In genomic region chr5:137778772-137779564, GRCh38 we compare ENCODE assay signal across 9 cellular contexts. TPM values are rescaled to one million over a fixed set of nuclear protein-coding genes. Genes with fewer than 3 reads are reported as not detected.
DNase-seq lines count a peak whose midpoint lies in the region; ATAC-seq, FAIRE-seq and TF ChIP-seq lines count a peak whose summit lies in the region.
"Had no signal": no experiment of that assay in that cellular context is flagged by ENCODE, and none has a peak within 500 bp of the region (broad histone marks: within the 10 kb centered on the region; RNA-seq: fewer than 3 reads in every experiment).

No MANE protein-coding gene starts in this region.

- no peak overlapping the region for H3K4me3 Mint-ChIP-seq in stimulated activated naive CD8-positive, alpha-beta T cell treated with anti-CD3 and anti-CD28 coated beads, Interleukin-15, amount 100 ng/mL, for 72 hours

- H3K27ac Mint-ChIP-seq in stimulated activated naive CD8-positive, alpha-beta T cell treated with anti-CD3 and anti-CD28 coated beads, Interleukin-15, amount 100 ng/mL, for 72 hours, result no peak overlapping the region

- in situ Hi-C loops in Panc1 (cut with HindIII; ENCODE audit: low pct_unique_long_range_greater_than_20kb, low sequenced_read_pairs), result no loop called here

- no peaks in the 10 kb centered on the region for H3K27me3 ChIP-seq in H7 (ENCODE audit: control insufficient read depth, insufficient read depth, low read length)
- H3K27me3 ChIP-seq in Panc1 (ENCODE audit: control insufficient read depth, insufficient read depth, low read length), result peaks cover 3% of the 10 kb centered on the region; the same call in 1 of the 2 replicates
- H3K27me3 ChIP-seq in pancreas, result no peaks in the 10 kb centered on the region

- BruUV-seq in Panc1 (replicated peaks; lab: Mats Ljungman, UMichigan), result no TSS peak

- peak; percentile 78; the same call in 1 of the 2 replicates for TF ChIP-seq CTCF in Panc1 (IDR thresholded peaks at IDR 0.05)
- peak; percentile 79 for TF ChIP-seq CTCF in epithelial cell of proximal tubule (conservative IDR thresholded peaks at IDR 0.05; ENCODE audit: low read depth, low read length)
- peak; percentile 53 to 74 (median 63) for TF ChIP-seq CTCF in pancreas (IDR thresholded peaks at IDR 0.05)

- WGBS in pancreas, 2 donors, result 20 to 23% methylated on average over 2 of the region's 2 CpGs

- H3K4me1 Mint-ChIP-seq in stimulated activated naive CD8-positive, alpha-beta T cell treated with anti-CD3 and anti-CD28 coated beads, Interleukin-15, amount 100 ng/mL, for 72 hours, result no peaks in the 10 kb centered on the region

- FAIRE-seq in pancreas (lab: Jason Lieb, UNC), result peak; percentile 23

- CTCF ChIA-PET in Panc1 (lab: Charles Lee), result interaction anchor here (0.6 to 1.7 kb wide), 10 partner anchors 23 to 354 kb away, joined by 3 to 11 read pairs (median 3); no protein-coding TSS in a partner anchor

- peak; percentile 27 to 31 for DNase-seq in AML-193 (lab: John Stamatoyannopoulos, UW)
- peak; percentile 16 for DNase-seq in H7
- DNase-seq in Panc1 (ENCODE audit: low read depth, low spot score), result peak; percentile 27
- DNase-seq in epithelial cell of proximal tubule (ENCODE audit: low read depth), result no peak
- no peak for DNase-seq in pancreas
- no peak for DNase-seq in stimulated activated naive CD8-positive, alpha-beta T cell treated with anti-CD3 and anti-CD28 coated beads, Interleukin-15, amount 100 ng/mL, for 72 hours

- ATAC-seq in Panc1, result no peak; the same call in 1 of the 2 replicates
- ATAC-seq in pancreas, result peak in 3 of 4 donors; percentile 46 to 69 (median 68)
- ATAC-seq in stimulated activated naive CD8-positive, alpha-beta T cell treated with anti-CD3 and anti-CD28 coated beads, Interleukin-15, amount 100 ng/mL, for 72 hours, result no peak
- no peak for ATAC-seq in GM21526 (IDR thresholded peaks at IDR 0.05; ENCODE audit: low FRiP score, unreplicated experiment)
- no peak for ATAC-seq in GM18861 (IDR thresholded peaks at IDR 0.05; ENCODE audit: unreplicated experiment)

- H3K36me3 ChIP-seq in H7 (replicated peaks; ENCODE audit: control insufficient read depth, insufficient read depth, low read length) (no peaks in the 10 kb centered on the region), Panc1 (ENCODE audit: control insufficient read depth, insufficient read depth, low read length) (no peaks in the 10 kb centered on the region), pancreas (no peaks in the 10 kb centered on the region)

- intact Hi-C loops in Panc1 (cut with micrococcal nuclease; ENCODE audit: unreplicated experiment) (loop anchor here (1.0 kb wide), 1 partner anchor 43 kb away; no protein-coding TSS in a partner anchor), pancreas (cut with DNase I) (no loop called here)

- POLR2A ChIA-PET in Panc1 (lab: Charles Lee), result no interaction called here

- H3K27me3 Mint-ChIP-seq in stimulated activated naive CD8-positive, alpha-beta T cell treated with anti-CD3 and anti-CD28 coated beads, Interleukin-15, amount 100 ng/mL, for 72 hours, result no peaks in the 10 kb centered on the region

- H3K27ac ChIP-seq in Panc1 (ENCODE audit: low read length) (no peak overlapping the region), pancreas (no peak overlapping the region)
- H3K27ac ChIP-seq: HL-60 had no signal

- no peak overlapping the region for H3K4me3 ChIP-seq in H7 (ENCODE audit: insufficient read depth, low read depth, low read length)
- no peak overlapping the region for H3K4me3 ChIP-seq in Panc1 (ENCODE audit: low read depth in 2 of 2, low read length in 2 of 2)
- H3K4me3 ChIP-seq in epithelial cell of proximal tubule (ENCODE audit: low read depth, low read length), result no peak overlapping the region
- no peak overlapping the region for H3K4me3 ChIP-seq in pancreas

- H3K9me3 Mint-ChIP-seq in stimulated activated naive CD8-positive, alpha-beta T cell treated with anti-CD3 and anti-CD28 coated beads, Interleukin-15, amount 100 ng/mL, for 72 hours, result no peaks in the 10 kb centered on the region

- H3K9me3 ChIP-seq in Panc1 (ENCODE audit: control insufficient read depth, insufficient read depth, low read depth, low read length), result no peaks in the 10 kb centered on the region
- no peaks in the 10 kb centered on the region for H3K9me3 ChIP-seq in pancreas

- H3K4me1 ChIP-seq in Panc1 (ENCODE audit: control insufficient read depth, insufficient read depth, low read length) (no peaks in the 10 kb centered on the region), pancreas (no peaks in the 10 kb centered on the region)

RNA-seq across cellular contexts. Expression of gene HNRNPA0, which starts 24.8 kb away (rescaled TPM):
- 22.4 and 23.9 TPM in 2 replicates for total RNA-seq in H7 (2014; rRNA removed; shearing (Covaris generic))
- 33.3 TPM for total RNA-seq in Panc1 (2021; ENCODE audit: unreplicated experiment)
- 36.8 TPM for polyA plus RNA-seq in Panc1 (2012; ENCODE audit: insufficient read length)
- total RNA-seq in epithelial cell of proximal tubule, result 10.4 and 13.3 TPM in 2 replicates
- 10 to 100 TPM in 4 of 6 donors, 1 to 10 TPM in 2; 8.0 to 14.1 (median 12.2) TPM for total RNA-seq in pancreas
- polyA plus RNA-seq in pancreas, result 10 to 100 TPM in 1 of 2 donors, 1 to 10 TPM in 1; 9.7 to 13.8 TPM

RNA-seq across cellular contexts. Expression of gene KLHL3, which starts 43.1 kb away (rescaled TPM):
- 3.8 and 4.6 TPM in 2 replicates for total RNA-seq in H7 (2014; rRNA removed; shearing (Covaris generic))
- total RNA-seq in Panc1 (2021; ENCODE audit: unreplicated experiment) (1.9 TPM), epithelial cell of proximal tubule (1.1 and 2.5 TPM in 2 replicates), pancreas (1 to 10 TPM; 1.8 to 4.7 (median 2.9) TPM)
- 1.2 TPM for polyA plus RNA-seq in Panc1 (2012; ENCODE audit: insufficient read length)
- 1 to 10 TPM; 3.4 to 6.6 TPM for polyA plus RNA-seq in pancreas

Comparison
In these comparisons a context has a peak if more than half of its experiments do, and no peak if none do; other contexts are left out.
1. DNase-seq: peak in AML-193 (2 of 2), H7 (single experiment) and Panc1 (single experiment); none in epithelial cell of proximal tubule (single experiment), pancreas (0 of 6) and stimulated activated naive CD8-positive, alpha-beta T cell treated with anti-CD3 and anti-CD28 coated beads, Interleukin-15, amount 100 ng/mL, for 72 hours (0 of 2).
2. ATAC-seq: peak in pancreas (3 of 4); none in Panc1 (single experiment), stimulated activated naive CD8-positive, alpha-beta T cell treated with anti-CD3 and anti-CD28 coated beads, Interleukin-15, amount 100 ng/mL, for 72 hours (single experiment), GM21526 (single experiment) and GM18861 (single experiment).
3. Peak in every context shown above with its lines, with median percentiles within 50 percentile points of each other: CTCF ChIP-seq.